In genomic region chr13:37149380-37149779, GRCh38 we compare ENCODE assay signal across 24 cellular contexts. TPM values are rescaled to one million over a fixed set of nuclear protein-coding genes. Genes with fewer than 3 reads are reported as not detected.
DNase-seq lines count a peak whose midpoint lies in the region; ATAC-seq, FAIRE-seq and TF ChIP-seq lines count a peak whose summit lies in the region.
"Had no signal": no experiment of that assay in that cellular context is flagged by ENCODE, and none has a peak within 500 bp of the region (broad histone marks: within the 10 kb centered on the region; RNA-seq: fewer than 3 reads in every experiment).

No MANE protein-coding gene starts in this region.

- no peak overlapping the region for H3K4ac ChIP-seq in H1 (replicated peaks; ENCODE audit: insufficient read length, low read depth, low read length)

- H4K20me1 ChIP-seq in SK-N-SH (ENCODE audit: insufficient read depth) (no peaks in the 10 kb centered on the region), GM23338 (replicated peaks; ENCODE audit: insufficient read depth) (no peaks in the 10 kb centered on the region), H1 (replicated peaks in 1 of 2; ENCODE audit: control insufficient read depth in 1 of 2, insufficient read depth in 2 of 2, low read length in 2 of 2) (no peaks in the 10 kb centered on the region)

- H3K79me1 ChIP-seq in H1 (ENCODE audit: low read depth, low read length): no peaks in the 10 kb centered on the region

- H4K91ac ChIP-seq in H1 (replicated peaks; ENCODE audit: insufficient read length, low read length): no peak overlapping the region

- POLR2A ChIA-PET in SK-N-SH (lab: Yijun Ruan, JAX): no interaction called here
- POLR2A ChIA-PET in H1 (lab: Charles Lee; ENCODE audit: partially characterized antibody): no interaction called here
- POLR2A ChIA-PET in naive thymus-derived CD4-positive, alpha-beta T cell (lab: Charles Lee): no interaction called here

- peak overlapping the region; percentile 65; the same call in 1 of the 2 replicates for H2BK15ac ChIP-seq in H1 (ENCODE audit: low read length)

- intact Hi-C loops in naive thymus-derived CD4-positive, alpha-beta T cell (cut with micrococcal nuclease): no loop called here

- H2BK12ac ChIP-seq in H1 (ENCODE audit: low read depth, low read length): no peak overlapping the region

- no peaks in the 10 kb centered on the region for H3K27me3 Mint-ChIP-seq in GM23338 (ENCODE audit: insufficient read depth, low read depth, poor library complexity)
- peaks cover 0 to 5% (median 0%) of the 10 kb centered on the region in 5 donors for H3K27me3 Mint-ChIP-seq in naive thymus-derived CD4-positive, alpha-beta T cell
- peaks cover 0 to under 1% (median 0%) of the 10 kb centered on the region in 3 donors for H3K27me3 Mint-ChIP-seq in immature natural killer cell (ENCODE audit: low read depth in 3 of 3)
- H3K27me3 Mint-ChIP-seq: CD4-positive, alpha-beta memory T cell had no signal

- no peaks in the 10 kb centered on the region for H3K9me2 ChIP-seq in SK-N-SH
- no peaks in the 10 kb centered on the region for H3K9me2 ChIP-seq in GM23338 (ENCODE audit: insufficient read depth)

- H3K27me3 ChIP-seq in SK-N-SH (ENCODE audit: insufficient read depth): no peaks in the 10 kb centered on the region
- no peaks in the 10 kb centered on the region for H3K27me3 ChIP-seq in GM23338 (ENCODE audit: insufficient read depth)
- no peaks in the 10 kb centered on the region for H3K27me3 ChIP-seq in H7 (ENCODE audit: control insufficient read depth, insufficient read depth, low read length)
- no peaks in the 10 kb centered on the region for H3K27me3 ChIP-seq in H1 (replicated peaks in 1 of 4; ENCODE audit: control insufficient read depth in 3 of 4, extremely low read depth in 1 of 4, insufficient read depth in 3 of 4, low read length in 3 of 4)
- no peaks in the 10 kb centered on the region for H3K27me3 ChIP-seq in naive thymus-derived CD4-positive, alpha-beta T cell (ENCODE audit: control insufficient read depth in 2 of 2, insufficient read depth in 2 of 2, low read length in 2 of 2)

- H3K56ac ChIP-seq in H1 (replicated peaks; ENCODE audit: insufficient read length, low read depth, low read length): no peak overlapping the region

- H3F3A ChIP-seq in SK-N-SH (replicated peaks; ENCODE audit: insufficient read depth): peaks cover 8% of the 10 kb centered on the region
- no peaks in the 10 kb centered on the region for H3F3A ChIP-seq in GM23338 (replicated peaks; ENCODE audit: low read depth)

- no peak for FAIRE-seq in H1 (lab: Jason Lieb, UNC)
- FAIRE-seq: GM12891 had no signal

- H3K4me3 Mint-ChIP-seq in GM23338 (no peak overlapping the region), immature natural killer cell (no peak overlapping the region)
- no peak overlapping the region for H3K4me3 Mint-ChIP-seq in naive thymus-derived CD4-positive, alpha-beta T cell
- H3K4me3 Mint-ChIP-seq: CD4-positive, alpha-beta memory T cell; HFFc6 had no signal

- peaks cover 2% of the 10 kb centered on the region; the same call in 2 of the 3 replicates for H3K9me3 Mint-ChIP-seq in GM23338
- peaks cover 0 to 5% (median 0%) of the 10 kb centered on the region in 11 donors for H3K9me3 Mint-ChIP-seq in naive thymus-derived CD4-positive, alpha-beta T cell
- H3K9me3 Mint-ChIP-seq in immature natural killer cell: peaks cover 0 to 5% (median 2%) of the 10 kb centered on the region in 6 donors
- H3K9me3 Mint-ChIP-seq: HFFc6 had no signal

- TF ChIP-seq EP300 in SK-N-SH (IDR thresholded peaks at IDR 0.05; ENCODE audit: borderline replicate concordance in 1 of 2, low read depth in 1 of 2, low read length in 1 of 2) (no peak), H1 (IDR thresholded peaks at IDR 0.05; ENCODE audit: borderline replicate concordance in 1 of 2, low read depth in 2 of 2, low read length in 2 of 2) (no peak)

- H3K9me3 ChIP-seq in SK-N-SH (no peaks in the 10 kb centered on the region), H1 (ENCODE audit: insufficient read depth in 2 of 2, low read depth in 1 of 2, low read length in 1 of 2) (no peaks in the 10 kb centered on the region)
- H3K9me3 ChIP-seq in naive thymus-derived CD4-positive, alpha-beta T cell (ENCODE audit: control insufficient read depth in 2 of 3, low read length in 3 of 3): no peaks in the 10 kb centered on the region
- H3K9me3 ChIP-seq: HAP-1 had no signal

- no peak overlapping the region; the same call in 1 of the 2 replicates for H2AK5ac ChIP-seq in H1 (ENCODE audit: low read depth, low read length)

- H3K9ac ChIP-seq in SK-N-SH: no peak overlapping the region
- H3K9ac ChIP-seq in H1 (replicated peaks in 1 of 4; ENCODE audit: extremely low read depth in 1 of 4, low read depth in 3 of 4, low read length in 3 of 4): no peak overlapping the region

- no peak overlapping the region for H3K4me3 ChIP-seq in SK-N-SH (ENCODE audit: low read depth in 2 of 2, low read length in 1 of 2)
- H3K4me3 ChIP-seq in GM23338: no peak overlapping the region
- H3K4me3 ChIP-seq in H7 (ENCODE audit: insufficient read depth, low read depth, low read length): no peak overlapping the region
- H3K4me3 ChIP-seq in H1 (ENCODE audit: extremely low read depth in 1 of 4, insufficient read depth in 2 of 4, low read depth in 3 of 4, low read length in 4 of 4): no peak overlapping the region
- H3K4me3 ChIP-seq in naive thymus-derived CD4-positive, alpha-beta T cell (ENCODE audit: low read length): no peak overlapping the region
- H3K4me3 ChIP-seq: HAP-1 had no signal

- H3K27ac ChIP-seq in SK-N-SH (ENCODE audit: low read depth in 2 of 2, low read length in 1 of 2) (no peak overlapping the region), GM23338 (ENCODE audit: low read depth) (no peak overlapping the region), H1 (ENCODE audit: low read depth, low read length) (no peak overlapping the region)
- no peak overlapping the region for H3K27ac ChIP-seq in naive thymus-derived CD4-positive, alpha-beta T cell (ENCODE audit: low read depth, low read length)

- peaks cover 0 to 7% of the 10 kb centered on the region in 2 experiments; a peak in 2 of 4 replicates for H3K4me1 ChIP-seq in SK-N-SH (ENCODE audit: control insufficient read depth in 1 of 2, insufficient read depth in 2 of 2, low read depth in 1 of 2, low read length in 1 of 2)
- H3K4me1 ChIP-seq in GM23338 (ENCODE audit: insufficient read depth): no peaks in the 10 kb centered on the region
- no peaks in the 10 kb centered on the region for H3K4me1 ChIP-seq in H1 (replicated peaks in 1 of 4; ENCODE audit: control insufficient read depth in 3 of 4, insufficient read depth in 4 of 4, low read length in 3 of 4)
- H3K4me1 ChIP-seq in naive thymus-derived CD4-positive, alpha-beta T cell (ENCODE audit: control insufficient read depth in 2 of 2, insufficient read depth in 2 of 2, low read length in 2 of 2): no peaks in the 10 kb centered on the region
- H3K4me1 ChIP-seq: HAP-1 had no signal

- CTCF ChIA-PET in SK-N-SH (lab: Yijun Ruan, JAX) (interaction anchor here (1.0 kb wide), 1 partner anchor 699 kb away, joined by 3 read pairs; no protein-coding TSS in a partner anchor), H1 (lab: Charles Lee; ENCODE audit: partially characterized antibody) (interaction anchor here (0.8 to 1.1 kb wide), 2 partner anchors 14 to 111 kb away, joined by 3 read pairs; no protein-coding TSS in a partner anchor)
- CTCF ChIA-PET in naive thymus-derived CD4-positive, alpha-beta T cell (lab: Charles Lee): no interaction called here

- TF ChIP-seq RAD21 in SK-N-SH (IDR thresholded peaks at IDR 0.05; ENCODE audit: low read length) (no peak), H1 (IDR thresholded peaks at IDR 0.05 in 1 of 2, conservative IDR thresholded peaks at IDR 0.05 in 1 of 2; ENCODE audit: low read depth in 2 of 2, low read length in 2 of 2) (no peak)

- H3K4me2 ChIP-seq in SK-N-SH: no peak overlapping the region
- no peak overlapping the region for H3K4me2 ChIP-seq in GM23338
- no peak overlapping the region for H3K4me2 ChIP-seq in H1 (ENCODE audit: insufficient read depth in 1 of 2, low read depth in 2 of 2, low read length in 2 of 2)

- H3K14ac ChIP-seq in H1 (ENCODE audit: insufficient read length): no peak overlapping the region

- no peak overlapping the region for H2BK120ac ChIP-seq in H1 (replicated peaks; ENCODE audit: low read depth, low read length)

- H2AFZ ChIP-seq in SK-N-SH (ENCODE audit: low read depth) (peak overlapping the region; percentile 35; the same call in 1 of the 2 replicates), GM23338 (no peak overlapping the region), H1 (ENCODE audit: low read length) (no peak overlapping the region)

- H3K36me3 ChIP-seq in SK-N-SH (replicated peaks in 1 of 2; ENCODE audit: control insufficient read depth in 1 of 2, insufficient read depth in 2 of 2, low read length in 1 of 2): no peaks in the 10 kb centered on the region
- no peaks in the 10 kb centered on the region for H3K36me3 ChIP-seq in GM23338 (ENCODE audit: insufficient read depth)
- H3K36me3 ChIP-seq in H7 (replicated peaks; ENCODE audit: control insufficient read depth, insufficient read depth, low read length): no peaks in the 10 kb centered on the region
- H3K36me3 ChIP-seq in H1 (ENCODE audit: control insufficient read depth in 2 of 4, insufficient read depth in 4 of 4, low read length in 3 of 4): no peaks in the 10 kb centered on the region
- H3K36me3 ChIP-seq in naive thymus-derived CD4-positive, alpha-beta T cell (ENCODE audit: control insufficient read depth in 2 of 3, insufficient read depth in 3 of 3, low read length in 3 of 3): no peaks in the 10 kb centered on the region
- H3K36me3 ChIP-seq: HAP-1 had no signal

- ATAC-seq in SK-N-SH treated with all-trans-retinoic acid at 6 μM for 48 hours (no peak), GM23338 (peak; percentile 60; the same call in 2 of the 3 replicates), HG03039 (IDR thresholded peaks at IDR 0.05; ENCODE audit: unreplicated experiment) (no peak)
- no peak for ATAC-seq in naive thymus-derived CD4-positive, alpha-beta T cell

- no peak overlapping the region for H4K8ac ChIP-seq in H1 (ENCODE audit: extremely low read depth, insufficient read depth, low read length)

- H3K4me1 Mint-ChIP-seq in GM23338: no peaks in the 10 kb centered on the region
- no peaks in the 10 kb centered on the region for H3K4me1 Mint-ChIP-seq in naive thymus-derived CD4-positive, alpha-beta T cell
- no peaks in the 10 kb centered on the region for H3K4me1 Mint-ChIP-seq in immature natural killer cell
- H3K4me1 Mint-ChIP-seq: CD4-positive, alpha-beta memory T cell had no signal

- TF ChIP-seq POLR2A in H1 (IDR thresholded peaks at IDR 0.05; ENCODE audit: control extremely low read depth in 1 of 2, low read depth in 2 of 2, low read length in 2 of 2): no peak

- H3K79me2 ChIP-seq in SK-N-SH (ENCODE audit: insufficient read depth) (no peaks in the 10 kb centered on the region), GM23338 (replicated peaks; ENCODE audit: insufficient read depth) (no peaks in the 10 kb centered on the region), H1 (ENCODE audit: control insufficient read depth in 1 of 2, insufficient read depth in 2 of 2, low read length in 2 of 2) (no peaks in the 10 kb centered on the region)

- H3K18ac ChIP-seq in H1 (ENCODE audit: extremely low read depth, low read length): no peak overlapping the region

- no peaks in the 10 kb centered on the region; the same call in 2 of the 3 replicates for H3K36me3 Mint-ChIP-seq in GM23338 (ENCODE audit: low read depth)
- H3K36me3 Mint-ChIP-seq in naive thymus-derived CD4-positive, alpha-beta T cell: no peaks in the 10 kb centered on the region
- H3K36me3 Mint-ChIP-seq in immature natural killer cell: no peaks in the 10 kb centered on the region
- H3K36me3 Mint-ChIP-seq: CD4-positive, alpha-beta memory T cell had no signal

- H2BK5ac ChIP-seq in H1 (ENCODE audit: low read depth, low read length): 0 out of 2 replicates have a peak overlapping the region, but pooled peaks have one; percentile 22

- H4K5ac ChIP-seq in H1 (ENCODE audit: insufficient read length, low read depth, low read length): no peak overlapping the region

- no peak for TF ChIP-seq CTCF in SK-N-SH (IDR thresholded peaks at IDR 0.05)
- no peak for TF ChIP-seq CTCF in GM23338 (conservative IDR thresholded peaks at IDR 0.05; ENCODE audit: low read depth in 2 of 2)
- no peak for TF ChIP-seq CTCF in H1 (IDR thresholded peaks at IDR 0.05; ENCODE audit: control extremely low read depth in 1 of 3, insufficient read depth in 1 of 3, low read depth in 1 of 3, low read length in 3 of 3)

- WGBS in SK-N-SH (ENCODE audit: low lambda C conversion rate): 55% methylated on average over 3 of the region's 3 CpGs
- 77% methylated on average over 3 of the region's 3 CpGs; no CpG with 5 or more reads in 1 of the 2 experiments for whole genome bisulfite sequencing in H1 (ENCODE audit: extremely low coverage in 1 of 2, insufficient coverage in 1 of 2, insufficient read length in 1 of 2, insufficient replicate concordance in 2 of 2, low coverage in 1 of 2, low lambda C conversion rate in 2 of 2, missing lambda C conversion rate in 1 of 2), 2 experiments

- no peaks in the 10 kb centered on the region for H3K23me2 ChIP-seq in H1 (ENCODE audit: low read depth, low read length)

- no peak overlapping the region for H3K23ac ChIP-seq in H1 (ENCODE audit: insufficient read length)

- H2BK20ac ChIP-seq in H1 (ENCODE audit: low read length): no peak overlapping the region

- no peak for DNase-seq in SK-N-SH
- DNase-seq in GM23338 (ENCODE audit: low spot score): peak; percentile 10
- peak; percentile 4 for DNase-seq in H7
- no peak for DNase-seq in H1 (ENCODE audit: low read depth in 1 of 2, low spot score in 2 of 2)
- DNase-seq in naive thymus-derived CD4-positive, alpha-beta T cell: no peak
- no peak for DNase-seq in immature natural killer cell
- DNase-seq: C1 segment of cervical spinal cord; Calu3; CD4-positive, alpha-beta memory T cell; COR-L47; DMS53; DMS79 treated with DMSO at 0.1 percent for 48 hours; GF-D8; HFFc6 had no signal

- H3K27ac Mint-ChIP-seq in GM23338: no peak overlapping the region
- no peak overlapping the region for H3K27ac Mint-ChIP-seq in naive thymus-derived CD4-positive, alpha-beta T cell
- H3K27ac Mint-ChIP-seq in immature natural killer cell: no peak overlapping the region
- H3K27ac Mint-ChIP-seq: CD4-positive, alpha-beta memory T cell; HFFc6 had no signal

RNA-seq across cellular contexts. Expression of gene CSNK1A1L, which starts 43.9 kb away (rescaled TPM):
- polyA plus RNA-seq in SK-N-SH (2012; rRNA removed): not detected in 2 replicates
- not detected in 2 replicates for polyA plus RNA-seq in SK-N-SH (2012; cell fraction: cytosol; rRNA removed)
- polyA plus RNA-seq in SK-N-SH (2012; cell fraction: nucleus; rRNA removed): not detected in 2 replicates
- total RNA-seq in GM23338 (2014; rRNA removed; shearing (Covaris generic)): not detected in 2 replicates
- polyA plus RNA-seq in GM23338 (2016; fragmentation: Nextera tagmentation; extraction: Ambion mirVana): not detected in 2 replicates
- total RNA-seq in H7 (2014; rRNA removed; shearing (Covaris generic)): not detected in 2 replicates
- total RNA-seq in H1 (2021; fragmentation: NEBNext Ultra II Directional; extraction: Animal tissue kit (Norgen Biotek cat#: 25700)): not detected in 2 replicates
- polyA plus RNA-seq in H1 (2011; rRNA removed): not detected in 2 replicates
- not detected for polyA plus RNA-seq in H1 (2011; cell fraction: cytosol; rRNA removed)
- not detected for polyA plus RNA-seq in H1 (2011; cell fraction: nucleus; rRNA removed)
- not detected in 4 replicates for polyA plus RNA-seq in H1 (2012, experiment 1 of 2)
- polyA plus RNA-seq in H1 (2012, experiment 2 of 2): not detected
- not detected for polyA plus RNA-seq in H1 (2013, experiment 1 of 2)
- polyA plus RNA-seq in H1 (2013, experiment 2 of 2): not detected
- polyA minus RNA-seq in H1 (2011; rRNA and poly(A)+ RNA removed): not detected in 2 replicates
- not detected for polyA minus RNA-seq in H1 (2011; cell fraction: cytosol; rRNA and poly(A)+ RNA removed)
- not detected for polyA minus RNA-seq in H1 (2011; cell fraction: nucleus; rRNA and poly(A)+ RNA removed)
- total RNA-seq in naive thymus-derived CD4-positive, alpha-beta T cell: not detected
- not detected for polyA plus RNA-seq in naive thymus-derived CD4-positive, alpha-beta T cell
- not detected for polyA plus RNA-seq in immature natural killer cell
- total RNA-seq: A172; A673; Calu3; CD4-positive, alpha-beta memory T cell; Daoy; G401; H4; HFFc6 had no signal
- polyA plus RNA-seq: BJ; CD4-positive, alpha-beta memory T cell had no signal

Comparison
In these comparisons a context has a peak if more than half of its experiments do, and no peak if none do; other contexts are left out.
1. DNase-seq: peak in GM23338 (single experiment) and H7 (single experiment); none in SK-N-SH (single experiment), H1 (0 of 2), naive thymus-derived CD4-positive, alpha-beta T cell (0 of 9) and immature natural killer cell (0 of 3).